ENCODE assay signal across 16 cellular contexts in genomic region chr3:52503788-52504424, GRCh38.
"Had no signal": no experiment of that assay in that cellular context is flagged by ENCODE, and none has a peak within 500 bp of the region (broad histone marks: within the 10 kb centered on the region; RNA-seq: fewer than 3 reads in every experiment).

No MANE protein-coding gene starts in this region.

- H3K4me3 ChIP-seq: adrenal gland, colonic mucosa, lung, neural progenitor cell, tibial artery, uterus had no signal

- H3K36me3 Mint-ChIP-seq: neural progenitor cell had no signal

- H3K4me3 Mint-ChIP-seq: neural progenitor cell had no signal

- H3K9me3 ChIP-seq: adrenal gland, colonic mucosa, tibial artery, uterus had no signal

- H3K27me3 ChIP-seq: adrenal gland, colonic mucosa, neural progenitor cell, tibial artery, uterus had no signal

- H3K27ac Mint-ChIP-seq: neural progenitor cell had no signal

- DNase-seq: activated naive CD4-positive, alpha-beta T cell treated with anti-CD3 and anti-CD28 coated beads, Interleukin-2, amount 50 U/mL, for 16 hours; activated T-cell treated with anti-CD3 and anti-CD28 coated beads, Interleukin-2, amount 50 U/mL, for 1 hour; adrenal gland; caudate nucleus; colonic mucosa; effector CD4-positive, alpha-beta T cell; foreskin melanocyte; head of caudate nucleus; left colon; midbrain; stimulated activated CD4-positive, alpha-beta T cell treated with anti-CD3 and anti-CD28 coated beads, Interleukin-15, amount 100 ng/mL, for 24 hours; tibial artery; uterus had no signal

- H3K4me1 ChIP-seq: adrenal gland, colonic mucosa, parathyroid adenoma, tibial artery, uterus had no signal

- H3K9me3 Mint-ChIP-seq: neural progenitor cell had no signal

- H3K9ac ChIP-seq: neural progenitor cell, parathyroid adenoma had no signal

- H3K27ac ChIP-seq: adrenal gland, colonic mucosa, neural progenitor cell, parathyroid adenoma, tibial artery, uterus had no signal

- H3K36me3 ChIP-seq: colonic mucosa, neural progenitor cell, uterus had no signal
